Comparison of ENCODE assay signal across 1 cellular context in genomic region chr20:2109425-2110210, GRCh38.
TF ChIP-seq lines count a peak whose summit lies in the region.

No MANE protein-coding gene starts in this region.

TF ChIP-seq in SK-N-SH, 30 proteins besides CTCF, POLR2A, EP300 and RAD21 (continued from another document):
- TF ChIP-seq MXI1 (IDR thresholded peaks at IDR 0.05; ENCODE audit: low read depth, low read length), result no peak
- no peak for TF ChIP-seq ZBTB33 (IDR thresholded peaks at IDR 0.05; ENCODE audit: borderline replicate concordance, low read depth)
- TF ChIP-seq TAF1 (IDR thresholded peaks at IDR 0.05; ENCODE audit: borderline replicate concordance, low read depth, low read length), result no peak
- no peak for TF ChIP-seq ELF1 (IDR thresholded peaks at IDR 0.05)
- no peak for TF ChIP-seq GATA2 (CRISPR knock-in tag; IDR thresholded peaks at IDR 0.05)
